ENCODE assay signal across 17 cellular contexts in genomic region chr7:106119719-106120118, GRCh38. TPM values are rescaled to one million over a fixed set of nuclear protein-coding genes. Genes with fewer than 3 reads are reported as not detected.
A peak's percentile ranks its signal among the peaks of the same experiment; 100 is the strongest.
DNase-seq lines count a peak whose midpoint lies in the region; ATAC-seq and TF ChIP-seq lines count a peak whose summit lies in the region.
"Had no signal": no experiment of that assay in that cellular context is flagged by ENCODE, and none has a peak within 500 bp of the region (broad histone marks: within the 10 kb centered on the region; RNA-seq: fewer than 3 reads in every experiment).

No MANE protein-coding gene starts in this region.

- no peak overlapping the region for H2BK5ac ChIP-seq in H9 (ENCODE audit: insufficient read length, low read length)

- intact Hi-C loops in breast epithelium (cut with DNase I; ENCODE audit: low total_unique reads) = no loop called here

- H3K18ac ChIP-seq in H9 (ENCODE audit: insufficient read length, low read depth, low read length) = peak overlapping the region; percentile 46

- peak overlapping the region; percentile 39 for H4K8ac ChIP-seq in H9 (replicated peaks; ENCODE audit: insufficient read length, low read depth, low read length)

- no peak overlapping the region for H4K5ac ChIP-seq in H9 (ENCODE audit: insufficient read length, low read depth, low read length)

- H3K23me2 ChIP-seq in H9 (ENCODE audit: insufficient read length, low read depth, low read length, poor library complexity, severe bottlenecking) = no peaks in the 10 kb centered on the region

- H3K36me3 ChIP-seq in GM23338 (ENCODE audit: insufficient read depth) = no peaks in the 10 kb centered on the region
- H3K36me3 ChIP-seq in breast epithelium = no peaks in the 10 kb centered on the region
- H3K36me3 ChIP-seq: Peyer's patch had no signal

- DNase-seq in GM23338 (ENCODE audit: low spot score) = no peak
- DNase-seq in H9 = no peak
- DNase-seq in NK-92 (lab: John Stamatoyannopoulos, UW; ENCODE audit: unreplicated experiment) = no peak
- no peak for DNase-seq in breast epithelium (ENCODE audit: low spot score in 2 of 2)
- DNase-seq: Caco-2, KBM-7, NCI-H1694, NCI-H2107, NCI-H226, NCI-H748 treated with DMSO at 0.1 percent for 48 hours, Peyer's patch, SHP77, SK-N-SH, T-cell had no signal

- peak overlapping the region; percentile 72; the same call in 1 of the 2 replicates for H3K14ac ChIP-seq in H9 (ENCODE audit: insufficient read depth, low read length)

- H2BK120ac ChIP-seq in H9 (ENCODE audit: low read depth, low read length, poor library complexity, severe bottlenecking) = no peak overlapping the region

- H3K27ac ChIP-seq in GM23338 (ENCODE audit: low read depth) (peak overlapping the region; percentile 12; the same call in 1 of the 2 replicates), H9 (ENCODE audit: insufficient read length, low read depth, low read length) (no peak overlapping the region), VCaP (peak overlapping the region; percentile 56), breast epithelium (no peak overlapping the region)
- H3K27ac ChIP-seq: Peyer's patch had no signal

- peak overlapping the region; percentile 12 for H2AFZ ChIP-seq in GM23338
- H2AFZ ChIP-seq in H9 (ENCODE audit: low read length) = peak overlapping the region; percentile 75

- H3K9me3 ChIP-seq in H9 (ENCODE audit: control insufficient read depth, low read depth, low read length) = no peaks in the 10 kb centered on the region
- no peaks in the 10 kb centered on the region for H3K9me3 ChIP-seq in breast epithelium
- H3K9me3 ChIP-seq: Caco-2, Peyer's patch, SK-N-SH had no signal

- H3K27ac Mint-ChIP-seq in GM23338 (peak overlapping the region; percentile 84), H9 (peak overlapping the region in 1 of 3 experiments; percentile 27; a peak in 2 of 7 replicates), nephron (peak overlapping the region in 2 of 3 experiments; percentile 13 to 70)
- H3K27ac Mint-ChIP-seq: T-cell had no signal

- no peak overlapping the region for H2BK20ac ChIP-seq in H9 (ENCODE audit: low read depth, low read length, poor library complexity, severe bottlenecking)

- H3K9ac ChIP-seq in H9 (ENCODE audit: extremely low read depth, insufficient read length, low read length) = no peak overlapping the region
- H3K9ac ChIP-seq: SK-N-SH had no signal

- H3K79me2 ChIP-seq in GM23338 (replicated peaks; ENCODE audit: insufficient read depth) = no peaks in the 10 kb centered on the region
- H3K79me2 ChIP-seq in H9 (ENCODE audit: insufficient read depth, low read length) = no peaks in the 10 kb centered on the region

- H3K9me3 Mint-ChIP-seq in GM23338 = no peaks in the 10 kb centered on the region
- no peaks in the 10 kb centered on the region for H3K9me3 Mint-ChIP-seq in H9
- H3K9me3 Mint-ChIP-seq in nephron = no peaks in the 10 kb centered on the region
- H3K9me3 Mint-ChIP-seq: T-cell had no signal

- no peaks in the 10 kb centered on the region for H4K20me1 ChIP-seq in GM23338 (replicated peaks; ENCODE audit: insufficient read depth)
- no peaks in the 10 kb centered on the region for H4K20me1 ChIP-seq in H9 (ENCODE audit: control insufficient read depth, insufficient read depth, insufficient read length)

- no peak overlapping the region for H4K91ac ChIP-seq in H9 (ENCODE audit: insufficient read length, low read depth, low read length)

- H3K56ac ChIP-seq in H9 (ENCODE audit: insufficient read length, low read depth, low read length) = no peak overlapping the region

- no peaks in the 10 kb centered on the region for H3K27me3 Mint-ChIP-seq in GM23338 (ENCODE audit: insufficient read depth, low read depth, poor library complexity)
- H3K27me3 Mint-ChIP-seq in H9 (ENCODE audit: low read depth) = no peaks in the 10 kb centered on the region
- no peaks in the 10 kb centered on the region for H3K27me3 Mint-ChIP-seq in nephron (ENCODE audit: low read depth)

- H3K9me2 ChIP-seq in GM23338 (ENCODE audit: insufficient read depth) = no peaks in the 10 kb centered on the region
- H3K9me2 ChIP-seq: SK-N-SH had no signal

- H3K4me2 ChIP-seq in GM23338 = peak overlapping the region; percentile 66
- no peak overlapping the region for H3K4me2 ChIP-seq in H9 (ENCODE audit: insufficient read depth, insufficient read length, low read length)
- H3K4me2 ChIP-seq: SK-N-SH had no signal

- no peak for TF ChIP-seq POLR2A in breast epithelium (IDR thresholded peaks at IDR 0.05)

- H3K4me3 Mint-ChIP-seq in GM23338 = 0 out of 3 replicates have a peak overlapping the region, but pooled peaks have one; percentile 11
- peak overlapping the region in 1 of 2 experiments; percentile 10; a peak in 1 of 5 replicates for H3K4me3 Mint-ChIP-seq in H9
- no peak overlapping the region for H3K4me3 Mint-ChIP-seq in nephron
- H3K4me3 Mint-ChIP-seq: T-cell had no signal

- ATAC-seq in GM23338 (peak; percentile 60), GM18519 (IDR thresholded peaks at IDR 0.05; ENCODE audit: low FRiP score, unreplicated experiment) (no peak)
- ATAC-seq: T-cell had no signal

- H2AK5ac ChIP-seq in H9 (ENCODE audit: insufficient read length, low read length) = no peak overlapping the region

- H3K4me1 Mint-ChIP-seq in GM23338 (peaks cover 25% of the 10 kb centered on the region), H9 (peaks cover 12 to 27% of the 10 kb centered on the region in 2 experiments), nephron (peaks cover 52% of the 10 kb centered on the region)

- H3K36me3 Mint-ChIP-seq in GM23338 (ENCODE audit: low read depth) (no peaks in the 10 kb centered on the region), H9 (ENCODE audit: insufficient read depth in 1 of 3, low read depth in 3 of 3) (no peaks in the 10 kb centered on the region), nephron (ENCODE audit: low read depth) (no peaks in the 10 kb centered on the region)
- H3K36me3 Mint-ChIP-seq: T-cell had no signal

- H3K4me1 ChIP-seq in GM23338 (ENCODE audit: insufficient read depth) (peaks cover 26% of the 10 kb centered on the region), H9 (ENCODE audit: insufficient read depth, low read length) (peaks cover 5% of the 10 kb centered on the region; the same call in 1 of the 2 replicates), breast epithelium (no peaks in the 10 kb centered on the region)
- H3K4me1 ChIP-seq: Caco-2, Peyer's patch had no signal

- no peak overlapping the region for H3K4ac ChIP-seq in H9 (ENCODE audit: low read depth, low read length)

- no peaks in the 10 kb centered on the region for H3K79me1 ChIP-seq in H9 (ENCODE audit: insufficient read depth, low read depth, low read length, poor library complexity, severe bottlenecking)

- TF ChIP-seq CTCF in GM23338 (conservative IDR thresholded peaks at IDR 0.05; ENCODE audit: low read depth in 2 of 2) = no peak
- TF ChIP-seq CTCF in H9 (conservative IDR thresholded peaks at IDR 0.05) = no peak
- TF ChIP-seq CTCF in VCaP (conservative IDR thresholded peaks at IDR 0.05) = no peak
- TF ChIP-seq CTCF in nephron (IDR thresholded peaks at IDR 0.05; ENCODE audit: unreplicated experiment in 3 of 3) = no peak
- TF ChIP-seq CTCF in breast epithelium (IDR thresholded peaks at IDR 0.05) = no peak

- no CpG with 5 or more reads among the region's 3 CpGs for WGBS in H9 (ENCODE audit: extremely low coverage, insufficient read length, low lambda C conversion rate)

- H3F3A ChIP-seq in GM23338 (replicated peaks; ENCODE audit: low read depth) = no peaks in the 10 kb centered on the region

- no peak overlapping the region for H3T11ph ChIP-seq in H9 (ENCODE audit: low read length)

- peak overlapping the region; percentile 45 for H2BK12ac ChIP-seq in H9 (ENCODE audit: insufficient read length, low read depth, low read length)

- no peaks in the 10 kb centered on the region for H3K27me3 ChIP-seq in GM23338 (ENCODE audit: insufficient read depth)
- H3K27me3 ChIP-seq in H9 (ENCODE audit: insufficient read depth, low read length) = no peaks in the 10 kb centered on the region
- no peaks in the 10 kb centered on the region for H3K27me3 ChIP-seq in breast epithelium
- H3K27me3 ChIP-seq: Peyer's patch had no signal

- H2BK15ac ChIP-seq in H9 (ENCODE audit: low read depth, low read length) = no peak overlapping the region

- H3K4me3 ChIP-seq in GM23338 (peak overlapping the region; percentile 19; the same call in 1 of the 2 replicates), breast epithelium (no peak overlapping the region)
- H3K4me3 ChIP-seq: Peyer's patch had no signal

- peak overlapping the region; percentile 70 for H3K23ac ChIP-seq in H9 (ENCODE audit: insufficient read length, low read depth, low read length)

TF ChIP-seq in GM23338, 12 proteins besides CTCF, POLR2A, EP300 and RAD21 (continues in another document):
- no peak for TF ChIP-seq ZNF331 (CRISPR knock-in tag; IDR thresholded peaks at IDR 0.05; ENCODE audit: low read depth)

RNA-seq across cellular contexts. Expression of gene SYPL1, which starts 7.6 kb away (rescaled TPM):
- 52.7 and 78.1 TPM in 2 replicates for total RNA-seq in GM23338 (2014; rRNA removed; shearing (Covaris generic))
- 39.0 and 39.3 TPM in 2 replicates for polyA plus RNA-seq in GM23338 (2016; fragmentation: Nextera tagmentation; extraction: Ambion mirVana)
- 39.2 and 41.9 TPM in 2 replicates for total RNA-seq in H9 (2021)
- total RNA-seq in breast epithelium = 100 to 1,000 TPM in 1 of 3 donors, 10 to 100 TPM in 2; 96.2 to 116 (median 98.3) TPM

Comparison
In these comparisons a context has a peak if more than half of its experiments do, and no peak if none do; other contexts are left out.
1. H3K27ac ChIP-seq: peak in GM23338 (single experiment) and VCaP (single experiment); none in H9 (single experiment) and breast epithelium (0 of 2).